ENCODE assay signal across 8 cellular contexts in the genomic region with DNA sequence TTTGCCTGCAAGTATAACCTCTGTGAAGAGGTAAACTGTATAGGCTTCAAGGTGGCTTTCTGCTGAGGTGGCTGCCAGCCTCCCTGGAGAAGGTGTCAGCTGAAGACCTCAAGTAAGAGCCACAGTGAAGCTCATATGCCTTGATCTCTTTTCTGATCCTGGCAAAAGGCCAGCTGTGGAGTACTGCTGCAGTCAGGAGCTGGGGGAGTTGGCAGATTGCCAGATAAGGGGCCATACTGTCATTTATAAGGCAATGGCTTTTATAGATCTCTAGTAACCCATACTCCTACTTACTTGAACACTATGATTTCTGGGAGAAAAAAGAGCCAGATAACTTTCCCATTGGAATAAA. TPM values are rescaled to one million over a fixed set of nuclear protein-coding genes. Genes with fewer than 3 reads are reported as not detected.
DNase-seq lines count a peak whose midpoint lies in the region; ATAC-seq lines count a peak whose summit lies in the region.

No MANE protein-coding gene starts in this region.

- H3K79me2 ChIP-seq in trophoblast cell (ENCODE audit: control insufficient read depth, insufficient read depth, low read length, poor library complexity) = no peaks in the 10 kb centered on the region

- H4K8ac ChIP-seq in trophoblast cell (ENCODE audit: low read depth, low read length) = no peak overlapping the region

- H2AFZ ChIP-seq in trophoblast cell (ENCODE audit: insufficient read depth, low read length, poor library complexity) = no peak overlapping the region

- H3K9me3 ChIP-seq in trophoblast cell (ENCODE audit: insufficient read depth, low read depth, low read length) = no peaks in the 10 kb centered on the region

- no peak overlapping the region for H3K4ac ChIP-seq in trophoblast cell (ENCODE audit: low read depth, low read length)

- H3K79me1 ChIP-seq in trophoblast cell (ENCODE audit: low read length) = no peaks in the 10 kb centered on the region

- H2AK5ac ChIP-seq in trophoblast cell (ENCODE audit: low read length) = no peak overlapping the region

- H2BK120ac ChIP-seq in trophoblast cell (ENCODE audit: insufficient read depth, low read length, poor library complexity) = no peak overlapping the region

- no peak for ATAC-seq in HG03469 (IDR thresholded peaks at IDR 0.05; ENCODE audit: unreplicated experiment)
- no peak for ATAC-seq in GM19463 (IDR thresholded peaks at IDR 0.05; ENCODE audit: unreplicated experiment)

- H3K18ac ChIP-seq in trophoblast cell (ENCODE audit: low read length) = no peak overlapping the region

- no peak overlapping the region for H4K91ac ChIP-seq in trophoblast cell (ENCODE audit: low read depth, low read length)

- H3K4me3 ChIP-seq in trophoblast cell (ENCODE audit: low read depth, low read length) = no peak overlapping the region

- no peaks in the 10 kb centered on the region for H3K4me1 ChIP-seq in trophoblast cell (ENCODE audit: control insufficient read depth in 1 of 2, insufficient read depth in 2 of 2, low read length in 2 of 2)

- H3K36me3 ChIP-seq in trophoblast cell (ENCODE audit: control insufficient read depth in 1 of 2, insufficient read depth in 2 of 2, low read length in 2 of 2) = no peaks in the 10 kb centered on the region

- H2BK5ac ChIP-seq in trophoblast cell (ENCODE audit: low read depth, low read length, poor library complexity) = no peak overlapping the region

- no peak overlapping the region for H3K23ac ChIP-seq in trophoblast cell (ENCODE audit: low read length)

- no peaks in the 10 kb centered on the region for H3K27me3 ChIP-seq in trophoblast cell (ENCODE audit: insufficient read depth, low read length)

- no peak overlapping the region for H3K9ac ChIP-seq in trophoblast cell (ENCODE audit: low read length)

- H4K12ac ChIP-seq in trophoblast cell (ENCODE audit: low read depth, low read length) = no peak overlapping the region

- no peak overlapping the region for H3K14ac ChIP-seq in trophoblast cell (ENCODE audit: low read length)

- DNase-seq in CD1c-positive myeloid dendritic cell (ENCODE audit: extremely low spot score) (peak; percentile 26), NCI-H1694 (lab: John Stamatoyannopoulos, UW) (peak; percentile 61), glomerular visceral epithelial cell (ENCODE audit: extremely low spot score) (peak; percentile 40), trophoblast cell (no peak), HPDE6-E6E7 (ENCODE audit: extremely low spot score) (no peak)
- DNase-seq in activated CD4-positive, alpha-beta T cell treated with anti-CD3 and anti-CD28 coated beads for 48 hours = peak; percentile 77

- H2BK12ac ChIP-seq in trophoblast cell (ENCODE audit: low read length) = no peak overlapping the region

- no peak overlapping the region for H3K4me2 ChIP-seq in trophoblast cell (ENCODE audit: low read length)

- H3K27ac ChIP-seq in trophoblast cell (ENCODE audit: low read depth, low read length) = no peak overlapping the region

RNA-seq across cellular contexts. Expression of gene CEP85L, which starts 8.8 kb away (rescaled TPM):
- 6.3 TPM in 2 replicates for polyA plus RNA-seq in trophoblast cell (2013)

Comparison
In these comparisons a context has a peak if more than half of its experiments do, and no peak if none do; other contexts are left out.
1. DNase-seq: peak in CD1c-positive myeloid dendritic cell (single experiment), NCI-H1694 (single experiment), activated CD4-positive, alpha-beta T cell treated with anti-CD3 and anti-CD28 coated beads for 48 hours (single experiment) and glomerular visceral epithelial cell (single experiment); none in trophoblast cell (0 of 2) and HPDE6-E6E7 (single experiment).